ENCODE assay signal across 7 cellular contexts in genomic region chr6:163768905-163769304, GRCh38.
"Had no signal": no experiment of that assay in that cellular context is flagged by ENCODE, and none has a peak within 500 bp of the region (broad histone marks: within the 10 kb centered on the region; RNA-seq: fewer than 3 reads in every experiment).

No MANE protein-coding gene starts in this region.

- FAIRE-seq: G401.6, GM12891, GM12892, GM18507, GM19239 had no signal

- DNase-seq: GDM1, GF-D8 had no signal
